22 cellular contexts compared by ENCODE assay signal in the genomic region with DNA sequence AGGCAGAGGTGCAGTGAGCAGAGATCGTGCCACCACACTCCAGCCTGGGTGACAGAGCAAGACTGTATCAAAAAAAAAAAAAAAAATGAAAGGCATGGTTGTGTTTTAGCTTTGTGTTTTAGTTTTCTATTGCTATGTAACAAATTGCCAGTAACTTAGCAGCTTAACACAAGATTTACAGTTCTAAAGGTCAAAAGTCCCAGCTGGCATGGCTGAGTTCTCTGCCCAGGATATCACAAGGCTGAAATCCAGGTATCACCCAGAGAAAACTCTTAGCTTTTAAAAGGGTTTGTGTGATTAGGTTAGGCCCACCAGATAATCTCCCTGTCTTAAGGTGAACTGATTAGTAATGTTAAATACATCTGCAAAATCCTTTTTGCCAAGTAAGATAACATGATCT.
"Had no signal": no experiment of that assay in that cellular context is flagged by ENCODE, and none has a peak within 500 bp of the region (broad histone marks: within the 10 kb centered on the region; RNA-seq: fewer than 3 reads in every experiment).

No MANE protein-coding gene starts in this region.

- H3K36me3 Mint-ChIP-seq: mesothelial cell of epicardium; naive thymus-derived CD4-positive, alpha-beta T cell; natural killer cell treated with Interleukin-12 subunit alpha and Interleukin-12 subunit beta and Interleukin-15 and Interleukin-18, amount 100 ng/mL, for 72 hours; stimulated activated effector memory CD8-positive, alpha-beta T cell treated with anti-CD3 and anti-CD28 coated beads, Interleukin-12 subunit alpha, Interleukin-12 subunit beta, amount 100 ng/mL, for 72 hours had no signal

- H3K27ac Mint-ChIP-seq: mesothelial cell of epicardium; naive thymus-derived CD4-positive, alpha-beta T cell; natural killer cell treated with Interleukin-12 subunit alpha and Interleukin-12 subunit beta and Interleukin-15 and Interleukin-18, amount 100 ng/mL, for 72 hours; progenitor cell of endocrine pancreas; stimulated activated effector memory CD8-positive, alpha-beta T cell treated with anti-CD3 and anti-CD28 coated beads, Interleukin-12 subunit alpha, Interleukin-12 subunit beta, amount 100 ng/mL, for 72 hours; stimulated activated naive CD8-positive, alpha-beta T cell treated with anti-CD3 and anti-CD28 coated beads, Interleukin-15, Interleukin-2, amounts not matched to agents 100 ng/mL and 50 ng/mL, for 24 hours had no signal

- H3K27ac ChIP-seq: heart right ventricle, hepatocyte, left lung, ovary, right atrium auricular region, skin epidermis, spleen, transverse colon, upper lobe of left lung, vagina had no signal

- H3K9me3 Mint-ChIP-seq: mesothelial cell of epicardium; naive thymus-derived CD4-positive, alpha-beta T cell; natural killer cell treated with Interleukin-12 subunit alpha and Interleukin-12 subunit beta and Interleukin-15 and Interleukin-18, amount 100 ng/mL, for 72 hours; stimulated activated effector memory CD8-positive, alpha-beta T cell treated with anti-CD3 and anti-CD28 coated beads, Interleukin-12 subunit alpha, Interleukin-12 subunit beta, amount 100 ng/mL, for 72 hours; stimulated activated naive CD8-positive, alpha-beta T cell treated with anti-CD3 and anti-CD28 coated beads, Interleukin-15, Interleukin-2, amounts not matched to agents 100 ng/mL and 50 ng/mL, for 24 hours had no signal

- DNase-seq: heart right ventricle; islet precursor cell; left lung; mesendoderm; naive thymus-derived CD4-positive, alpha-beta T cell; ovary; spleen; stimulated activated CD4-positive, alpha-beta T cell treated with anti-CD3 and anti-CD28 coated beads, Interleukin-4, amount 100 ng/mL, for 24 hours; stimulated activated naive CD4-positive, alpha-beta T cell; transverse colon; upper lobe of left lung had no signal

- H3K4me1 Mint-ChIP-seq: mesothelial cell of epicardium; naive thymus-derived CD4-positive, alpha-beta T cell; stimulated activated effector memory CD8-positive, alpha-beta T cell treated with anti-CD3 and anti-CD28 coated beads, Interleukin-12 subunit alpha, Interleukin-12 subunit beta, amount 100 ng/mL, for 72 hours had no signal

- H3K4me1 ChIP-seq: heart right ventricle, left lung, right atrium auricular region, spleen, transverse colon, upper lobe of left lung, vagina had no signal

- H3K9me3 ChIP-seq: heart right ventricle, left lung, ovary, right atrium auricular region, spleen, transverse colon, upper lobe of left lung, vagina had no signal

- H3K4me3 ChIP-seq: heart right ventricle, hepatocyte, left lung, lung, ovary, right atrium auricular region, skin epidermis, spleen, transverse colon, upper lobe of left lung, vagina had no signal

- H3K4me3 Mint-ChIP-seq: mesothelial cell of epicardium; naive thymus-derived CD4-positive, alpha-beta T cell; natural killer cell treated with Interleukin-12 subunit alpha and Interleukin-12 subunit beta and Interleukin-15 and Interleukin-18, amount 100 ng/mL, for 72 hours; stimulated activated effector memory CD8-positive, alpha-beta T cell treated with anti-CD3 and anti-CD28 coated beads, Interleukin-12 subunit alpha, Interleukin-12 subunit beta, amount 100 ng/mL, for 72 hours; stimulated activated naive CD8-positive, alpha-beta T cell treated with anti-CD3 and anti-CD28 coated beads, Interleukin-15, Interleukin-2, amounts not matched to agents 100 ng/mL and 50 ng/mL, for 24 hours had no signal

- H3K27me3 ChIP-seq: left lung, ovary, right atrium auricular region, upper lobe of left lung, vagina had no signal

- ATAC-seq: heart right ventricle; left lung; naive thymus-derived CD4-positive, alpha-beta T cell; natural killer cell treated with Interleukin-12 subunit alpha and Interleukin-12 subunit beta and Interleukin-15 and Interleukin-18, amount 100 ng/mL, for 72 hours; sciatic nerve; stimulated activated effector memory CD8-positive, alpha-beta T cell treated with anti-CD3 and anti-CD28 coated beads, Interleukin-12 subunit alpha, Interleukin-12 subunit beta, amount 100 ng/mL, for 72 hours had no signal

- H3K36me3 ChIP-seq: heart right ventricle, left lung, ovary, right atrium auricular region, spleen, transverse colon, upper lobe of left lung, vagina had no signal
